Comparison of ENCODE assay signal across 24 cellular contexts in the genomic region with DNA sequence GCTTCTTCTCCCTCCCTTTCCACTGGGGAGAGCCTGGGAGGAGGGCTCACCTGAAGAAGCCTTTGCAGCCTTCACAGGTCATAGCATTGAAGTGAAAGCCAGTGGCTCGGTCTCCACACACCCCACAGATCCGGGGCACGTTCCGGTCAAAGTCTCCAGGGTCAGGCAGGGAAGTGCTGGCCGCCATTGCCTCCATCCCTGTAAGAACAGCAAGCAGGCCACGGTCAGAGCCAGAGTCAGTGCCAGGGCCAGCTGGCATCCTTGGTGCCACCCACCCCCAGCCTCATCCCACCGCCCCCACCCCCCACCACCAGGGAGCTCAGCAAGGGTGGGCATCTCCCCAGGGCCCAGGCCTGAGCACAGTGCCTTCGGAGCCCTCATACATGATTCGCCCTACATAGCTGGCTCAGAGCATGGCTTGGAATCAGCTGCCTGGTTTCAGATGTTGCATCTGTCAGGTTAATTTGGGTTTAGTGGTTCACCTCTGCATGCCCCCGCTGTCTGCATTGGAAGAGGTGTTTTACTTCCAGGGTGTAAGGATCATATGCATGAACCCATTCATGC. TPM values are rescaled to one million over a fixed set of nuclear protein-coding genes. Genes with fewer than 3 reads are reported as not detected.
DNase-seq lines count a peak whose midpoint lies in the region; ATAC-seq, FAIRE-seq and TF ChIP-seq lines count a peak whose summit lies in the region.
"Had no signal": no experiment of that assay in that cellular context is flagged by ENCODE, and none has a peak within 500 bp of the region (broad histone marks: within the 10 kb centered on the region; RNA-seq: fewer than 3 reads in every experiment).

No MANE protein-coding gene starts in this region.

- peak overlapping the region; percentile 26 for H3K27ac Mint-ChIP-seq in activated CD4-positive, alpha-beta T cell treated with anti-CD3 and anti-CD28 coated beads for 36 hours
- peak overlapping the region; percentile 39 for H3K27ac Mint-ChIP-seq in stimulated activated naive CD8-positive, alpha-beta T cell treated with anti-CD3 and anti-CD28 coated beads, Interleukin-15, Interleukin-2, amounts not matched to agents 100 ng/mL and 50 ng/mL, for 24 hours
- H3K27ac Mint-ChIP-seq: B cell; CD4-positive, alpha-beta T cell had no signal

- CTCF ChIA-PET in activated CD4-positive, alpha-beta T cell treated with anti-CD3 and anti-CD28 coated beads for 36 hours (lab: Charles Lee), result interaction anchor here (1.6 kb wide), 1 partner anchor 11 kb away, joined by 4 read pairs; no protein-coding TSS in a partner anchor

- H3K4me2 ChIP-seq in mesenchymal stem cell (ENCODE audit: low read length, poor library complexity, severe bottlenecking), result no peak overlapping the region

- H3K79me1 ChIP-seq in mesenchymal stem cell (replicated peaks; ENCODE audit: low read length, poor library complexity, severe bottlenecking), result no peaks in the 10 kb centered on the region

- H3K27me3 ChIP-seq in mesenchymal stem cell (ENCODE audit: control insufficient read depth in 1 of 2, insufficient read depth in 1 of 2, low read length in 2 of 2), result no peaks in the 10 kb centered on the region
- H3K27me3 ChIP-seq in testis, result no peaks in the 10 kb centered on the region
- H3K27me3 ChIP-seq: MG63 had no signal

- H3K4ac ChIP-seq in mesenchymal stem cell (ENCODE audit: low read depth in 1 of 2, low read length in 2 of 2), result peak overlapping the region; percentile 44 to 78

- H3K9ac ChIP-seq in mesenchymal stem cell (ENCODE audit: low read length), result no peak overlapping the region

- H2AK5ac ChIP-seq in mesenchymal stem cell (ENCODE audit: low read length, severe bottlenecking), result no peak overlapping the region

- no peak overlapping the region for H4K91ac ChIP-seq in mesenchymal stem cell (ENCODE audit: low read length)

- H3K4me3 ChIP-seq in mesenchymal stem cell (ENCODE audit: insufficient read depth in 1 of 2, low read depth in 1 of 2, low read length in 2 of 2) (no peak overlapping the region), testis (no peak overlapping the region)
- H3K4me3 ChIP-seq: HAP-1, MG63 had no signal

- H3K4me1 ChIP-seq in mesenchymal stem cell (ENCODE audit: control insufficient read depth, insufficient read depth, low read depth, low read length) (peaks cover 24% of the 10 kb centered on the region), testis (peaks cover 7% of the 10 kb centered on the region)
- H3K4me1 ChIP-seq: HAP-1 had no signal

- H3K9me3 ChIP-seq in mesenchymal stem cell (ENCODE audit: control insufficient read depth, low read length) (no peaks in the 10 kb centered on the region), testis (no peaks in the 10 kb centered on the region)
- H3K9me3 ChIP-seq: Caco-2, HAP-1, MG63 had no signal

- peaks cover 56% of the 10 kb centered on the region for H3K4me1 Mint-ChIP-seq in activated CD4-positive, alpha-beta T cell treated with anti-CD3 and anti-CD28 coated beads for 36 hours
- peaks cover 67% of the 10 kb centered on the region for H3K4me1 Mint-ChIP-seq in stimulated activated naive CD8-positive, alpha-beta T cell treated with anti-CD3 and anti-CD28 coated beads, Interleukin-15, Interleukin-2, amounts not matched to agents 100 ng/mL and 50 ng/mL, for 24 hours (ENCODE audit: low read depth)

- no peak overlapping the region for H3K4me3 Mint-ChIP-seq in activated CD4-positive, alpha-beta T cell treated with anti-CD3 and anti-CD28 coated beads for 36 hours
- no peak overlapping the region for H3K4me3 Mint-ChIP-seq in stimulated activated naive CD8-positive, alpha-beta T cell treated with anti-CD3 and anti-CD28 coated beads, Interleukin-15, Interleukin-2, amounts not matched to agents 100 ng/mL and 50 ng/mL, for 24 hours
- H3K4me3 Mint-ChIP-seq: B cell; CD4-positive, alpha-beta T cell; IgD-negative memory B cell had no signal

- no peak overlapping the region for H2BK5ac ChIP-seq in mesenchymal stem cell (ENCODE audit: low read depth, low read length, poor library complexity, severe bottlenecking)

- POLR2A ChIA-PET in activated CD4-positive, alpha-beta T cell treated with anti-CD3 and anti-CD28 coated beads for 36 hours (lab: Charles Lee), result interaction anchor here (0.6 to 1.1 kb wide), 2 partner anchors 9 to 10 kb away, joined by 3 read pairs; no protein-coding TSS in a partner anchor

- no peak overlapping the region for H2BK15ac ChIP-seq in mesenchymal stem cell (ENCODE audit: low read depth, poor library complexity, severe bottlenecking)

- 95% methylated on average over 8 of the region's 10 CpGs for WGBS in mesenchymal stem cell
- 96 to 97% methylated on average over 5 to 10 of the region's 10 CpGs for WGBS in testis, 2 donors

- intact Hi-C loops in activated CD4-positive, alpha-beta T cell treated with anti-CD3 and anti-CD28 coated beads for 36 hours (cut with DNase I, micrococcal nuclease), result no loop called here
- intact Hi-C loops in testis (cut with DNase I; ENCODE audit: low total_unique reads), result no loop called here

- H3K18ac ChIP-seq in mesenchymal stem cell (ENCODE audit: low read depth in 1 of 2, low read length in 2 of 2), result no peak overlapping the region

- ATAC-seq in activated CD4-positive, alpha-beta T cell treated with anti-CD3 and anti-CD28 coated beads for 36 hours, result no peak
- ATAC-seq in stimulated activated naive CD8-positive, alpha-beta T cell treated with anti-CD3 and anti-CD28 coated beads, Interleukin-15, Interleukin-2, amounts not matched to agents 100 U/mL and 50 U/mL, for 24 hours, result no peak

- no peak overlapping the region for H3K23ac ChIP-seq in mesenchymal stem cell (ENCODE audit: low read length in 2 of 2)

- no peak for FAIRE-seq in GM19239 (lab: Jason Lieb, UNC)
- FAIRE-seq: HTR-8/SVneo had no signal

- peaks cover 85% of the 10 kb centered on the region for H3K36me3 Mint-ChIP-seq in activated CD4-positive, alpha-beta T cell treated with anti-CD3 and anti-CD28 coated beads for 36 hours (ENCODE audit: low read depth)
- H3K36me3 Mint-ChIP-seq in stimulated activated naive CD8-positive, alpha-beta T cell treated with anti-CD3 and anti-CD28 coated beads, Interleukin-15, Interleukin-2, amounts not matched to agents 100 ng/mL and 50 ng/mL, for 24 hours (ENCODE audit: low read depth), result peaks cover 83% of the 10 kb centered on the region
- H3K36me3 Mint-ChIP-seq: IgD-negative memory B cell had no signal

- H3K36me3 ChIP-seq in mesenchymal stem cell (ENCODE audit: control insufficient read depth in 1 of 2, insufficient read depth in 2 of 2, low read depth in 1 of 2, low read length in 2 of 2) (peaks cover 4 to 49% of the 10 kb centered on the region in 2 experiments), testis (ENCODE audit: low read depth, missing control alignments) (no peaks in the 10 kb centered on the region)
- H3K36me3 ChIP-seq: HAP-1 had no signal

- H4K8ac ChIP-seq in mesenchymal stem cell (ENCODE audit: low read length), result no peak overlapping the region

- H3K14ac ChIP-seq in mesenchymal stem cell (ENCODE audit: low read length in 2 of 2), result peak overlapping the region in 1 of 2 experiments; percentile 44

- H2BK12ac ChIP-seq in mesenchymal stem cell (ENCODE audit: low read length in 2 of 2), result peak overlapping the region; percentile 78 to 83

- DNase-seq in activated CD4-positive, alpha-beta T cell treated with anti-CD3 and anti-CD28 coated beads for 36 hours, result no peak
- DNase-seq in activated CD4-positive, alpha-beta T cell treated with anti-CD3 and anti-CD28 coated beads, Interleukin-2, amount 50 U/mL, for 48 hours, result no peak
- DNase-seq in stimulated activated naive CD8-positive, alpha-beta T cell treated with anti-CD3 and anti-CD28 coated beads, Interleukin-15, Interleukin-2, amounts not matched to agents 100 U/mL and 50 U/mL, for 24 hours, result no peak
- no peak for DNase-seq in mesenchymal stem cell
- no peak for DNase-seq in testis
- no peak for DNase-seq in activated gamma-delta T cell treated with Interleukin-2 at 50 U/mL for 16 hours
- DNase-seq in GM19239 (ENCODE audit: insufficient read length, low spot score), result no peak
- DNase-seq: Caco-2; CD4-positive, alpha-beta T cell; DMS153; GDM1; Karpas-422; MG63; NCI-H1092; NCI-H1436 treated with DMSO at 0.1 percent for 48 hours; NCI-H2029; NCI-H345; NCI-H524 treated with DMSO at 0.1 percent for 48 hours had no signal

- H2BK120ac ChIP-seq in mesenchymal stem cell (ENCODE audit: low read depth, low read length), result peak overlapping the region; percentile 52

- no peak for TF ChIP-seq POLR2A in testis (IDR thresholded peaks at IDR 0.05)

- TF ChIP-seq CTCF in testis (IDR thresholded peaks at IDR 0.05), result no peak

- no peaks in the 10 kb centered on the region for H3K27me3 Mint-ChIP-seq in activated CD4-positive, alpha-beta T cell treated with anti-CD3 and anti-CD28 coated beads for 36 hours
- H3K27me3 Mint-ChIP-seq in stimulated activated naive CD8-positive, alpha-beta T cell treated with anti-CD3 and anti-CD28 coated beads, Interleukin-15, Interleukin-2, amounts not matched to agents 100 ng/mL and 50 ng/mL, for 24 hours, result no peaks in the 10 kb centered on the region
- H3K27me3 Mint-ChIP-seq: CD4-positive, alpha-beta T cell had no signal

- H3K27ac ChIP-seq in mesenchymal stem cell (ENCODE audit: low read length, poor library complexity, severe bottlenecking) (no peak overlapping the region), testis (no peak overlapping the region)
- H3K27ac ChIP-seq: HL-60 had no signal

- H3K9me3 Mint-ChIP-seq in activated CD4-positive, alpha-beta T cell treated with anti-CD3 and anti-CD28 coated beads for 36 hours (ENCODE audit: low read depth), result no peaks in the 10 kb centered on the region
- H3K9me3 Mint-ChIP-seq in stimulated activated naive CD8-positive, alpha-beta T cell treated with anti-CD3 and anti-CD28 coated beads, Interleukin-15, Interleukin-2, amounts not matched to agents 100 ng/mL and 50 ng/mL, for 24 hours, result no peaks in the 10 kb centered on the region
- H3K9me3 Mint-ChIP-seq: CD4-positive, alpha-beta T cell; IgD-negative memory B cell had no signal

- no peak overlapping the region for H2AFZ ChIP-seq in mesenchymal stem cell (ENCODE audit: low read depth, low read length)

RNA-seq across cellular contexts. Expression of gene VDR, which starts 25.8 kb away (rescaled TPM):
- 100 to 1,000 TPM; 108 to 124 TPM for total RNA-seq in activated CD4-positive, alpha-beta T cell treated with anti-CD3 and anti-CD28 coated beads for 36 hours
- polyA plus RNA-seq in mesenchymal stem cell (2013, experiment 1 of 2), result 11.0 TPM
- 10.0 TPM for polyA plus RNA-seq in mesenchymal stem cell (2013, experiment 2 of 2)
- 1 to 10 TPM; 1.4 to 2.9 TPM for total RNA-seq in testis
- 3.7 TPM for polyA plus RNA-seq in testis (ENCODE audit: insufficient read depth, low read depth, low replicate concordance)

RNA-seq across cellular contexts. Expression of gene HDAC7, which starts 59.3 kb away (rescaled TPM):
- total RNA-seq in activated CD4-positive, alpha-beta T cell treated with anti-CD3 and anti-CD28 coated beads for 36 hours, result 100 to 1,000 TPM; 331 to 385 TPM
- polyA plus RNA-seq in mesenchymal stem cell (2013, experiment 1 of 2), result 50.4 TPM
- polyA plus RNA-seq in mesenchymal stem cell (2013, experiment 2 of 2), result 47.9 TPM
- 10 to 100 TPM; 39.9 to 70.0 TPM for total RNA-seq in testis
- polyA plus RNA-seq in testis (ENCODE audit: insufficient read depth, low read depth, low replicate concordance), result 28.2 TPM

Comparison
In these comparisons a context has a peak if more than half of its experiments do, and no peak if none do; other contexts are left out.
1. RNA of gene VDR, which starts 25.8 kb away (total RNA-seq): 108 to 124 TPM in activated CD4-positive, alpha-beta T cell treated with anti-CD3 and anti-CD28 coated beads for 36 hours; 1.4 to 2.9 TPM in testis; every median in the first group is over 10 times any median in the second.
2. RNA of gene HDAC7, which starts 59.3 kb away (total RNA-seq): 331 to 385 TPM in activated CD4-positive, alpha-beta T cell treated with anti-CD3 and anti-CD28 coated beads for 36 hours; 39.9 to 70.0 TPM in testis; every median in the first group is over 4 times any median in the second.